In genomic region chr6:124535299-124535698, GRCh38 we compare ENCODE assay signal across 12 cellular contexts.
DNase-seq lines count a peak whose midpoint lies in the region; ATAC-seq, FAIRE-seq and TF ChIP-seq lines count a peak whose summit lies in the region.
"Had no signal": no experiment of that assay in that cellular context is flagged by ENCODE, and none has a peak within 500 bp of the region (broad histone marks: within the 10 kb centered on the region; RNA-seq: fewer than 3 reads in every experiment).

No MANE protein-coding gene starts in this region.

- H4K20me1 ChIP-seq in H1 (replicated peaks in 1 of 2; ENCODE audit: control insufficient read depth in 1 of 2, insufficient read depth in 2 of 2, low read length in 2 of 2): no peaks in the 10 kb centered on the region
- H4K20me1 ChIP-seq: BLaER1 had no signal

- H3K14ac ChIP-seq in H1 (ENCODE audit: insufficient read length) (no peak overlapping the region), neuronal stem cell (ENCODE audit: low read length) (no peak overlapping the region)

- no peak for TF ChIP-seq EP300 in H1 (IDR thresholded peaks at IDR 0.05; ENCODE audit: borderline replicate concordance in 1 of 2, low read depth in 2 of 2, low read length in 2 of 2)

- no peak overlapping the region for H2BK20ac ChIP-seq in H1 (ENCODE audit: low read length)

- no peaks in the 10 kb centered on the region for H3K23me2 ChIP-seq in H1 (ENCODE audit: low read depth, low read length)

- H3K79me2 ChIP-seq in ACC112 (ENCODE audit: control insufficient read depth, insufficient read depth, low read length, unreplicated experiment) (no peaks in the 10 kb centered on the region), H1 (ENCODE audit: control insufficient read depth in 1 of 2, insufficient read depth in 2 of 2, low read length in 2 of 2) (no peaks in the 10 kb centered on the region)

- CTCF ChIA-PET in H1 (lab: Charles Lee; ENCODE audit: partially characterized antibody): no interaction called here

- H2BK120ac ChIP-seq in H1 (replicated peaks; ENCODE audit: low read depth, low read length) (no peak overlapping the region), neuronal stem cell (ENCODE audit: low read depth, low read length) (no peak overlapping the region)

- H3K4me3 ChIP-seq in ACC112 (ENCODE audit: low read depth, low read length): 0 out of 2 replicates have a peak overlapping the region, but pooled peaks have one; percentile 8
- H3K4me3 ChIP-seq in H1 (ENCODE audit: extremely low read depth in 1 of 4, insufficient read depth in 2 of 4, low read depth in 3 of 4, low read length in 4 of 4): no peak overlapping the region
- H3K4me3 ChIP-seq in neuronal stem cell (ENCODE audit: low read length in 2 of 2): no peak overlapping the region
- H3K4me3 ChIP-seq: BLaER1 had no signal

- H2BK5ac ChIP-seq in H1 (ENCODE audit: low read depth, low read length) (no peak overlapping the region), neuronal stem cell (ENCODE audit: low read length) (no peak overlapping the region)

- H3K18ac ChIP-seq in H1 (ENCODE audit: extremely low read depth, low read length): no peak overlapping the region
- H3K18ac ChIP-seq in neuronal stem cell (ENCODE audit: low read length): no peak overlapping the region

- intact Hi-C loops in posterior cingulate gyrus (cut with DNase I): no loop called here

- H2BK12ac ChIP-seq in H1 (ENCODE audit: low read depth, low read length): no peak overlapping the region
- H2BK12ac ChIP-seq in neuronal stem cell (ENCODE audit: low read length): no peak overlapping the region

- no peak for TF ChIP-seq POLR2A in H1 (IDR thresholded peaks at IDR 0.05; ENCODE audit: control extremely low read depth in 1 of 2, low read depth in 2 of 2, low read length in 2 of 2)

- H4K8ac ChIP-seq in H1 (ENCODE audit: extremely low read depth, insufficient read depth, low read length): no peak overlapping the region
- no peak overlapping the region for H4K8ac ChIP-seq in neuronal stem cell (ENCODE audit: low read depth, low read length)

- H3K36me3 ChIP-seq in ACC112 (ENCODE audit: insufficient read depth, low read length): no peaks in the 10 kb centered on the region
- H3K36me3 ChIP-seq in H1 (ENCODE audit: control insufficient read depth in 2 of 4, insufficient read depth in 4 of 4, low read length in 3 of 4): no peaks in the 10 kb centered on the region
- H3K36me3 ChIP-seq in neuronal stem cell (replicated peaks in 1 of 2; ENCODE audit: control insufficient read depth in 2 of 2, insufficient read depth in 2 of 2, low read length in 2 of 2): no peaks in the 10 kb centered on the region
- H3K36me3 ChIP-seq: BLaER1 had no signal

- H3K4me1 ChIP-seq in ACC112 (ENCODE audit: control insufficient read depth, insufficient read depth, low read length, unreplicated experiment): peaks cover 17% of the 10 kb centered on the region
- peaks cover 0 to 5% (median 0%) of the 10 kb centered on the region in 4 experiments; a peak in 1 of 7 replicates for H3K4me1 ChIP-seq in H1 (replicated peaks in 1 of 4; ENCODE audit: control insufficient read depth in 3 of 4, insufficient read depth in 4 of 4, low read length in 3 of 4)
- H3K4me1 ChIP-seq in neuronal stem cell (ENCODE audit: control insufficient read depth in 2 of 2, insufficient read depth in 1 of 2, low read depth in 1 of 2, low read length in 2 of 2): peaks cover 0 to 3% of the 10 kb centered on the region in 2 donors
- H3K4me1 ChIP-seq: BLaER1 had no signal

- no peak overlapping the region for H3K56ac ChIP-seq in H1 (replicated peaks; ENCODE audit: insufficient read length, low read depth, low read length)

- WGBS in H1 (ENCODE audit: extremely low coverage in 1 of 2, insufficient coverage in 1 of 2, insufficient read length in 1 of 2, insufficient replicate concordance in 2 of 2, low coverage in 1 of 2, low lambda C conversion rate in 2 of 2, missing lambda C conversion rate in 1 of 2), 2 experiments: 50% methylated on average over 1 of the region's 1 CpG; no CpG with 5 or more reads in 1 of the 2 experiments
- WGBS in neuronal stem cell (ENCODE audit: extremely low coverage in 2 of 2, insufficient read length in 2 of 2, insufficient replicate concordance in 1 of 2), 2 donors: no CpG with 5 or more reads among the region's 1 CpG

- FAIRE-seq in H1 (lab: Jason Lieb, UNC): no peak
- FAIRE-seq: A204.1 had no signal

- H3K4ac ChIP-seq in H1 (replicated peaks; ENCODE audit: insufficient read length, low read depth, low read length) (no peak overlapping the region), neuronal stem cell (ENCODE audit: low read length) (no peak overlapping the region)

- no peaks in the 10 kb centered on the region for H3K79me1 ChIP-seq in H1 (ENCODE audit: low read depth, low read length)
- H3K79me1 ChIP-seq in neuronal stem cell (ENCODE audit: low read depth, low read length): no peaks in the 10 kb centered on the region

- no peak overlapping the region for H3K27ac ChIP-seq in ACC112 (ENCODE audit: low read depth, low read length)
- no peak overlapping the region for H3K27ac ChIP-seq in H1 (ENCODE audit: low read depth, low read length)
- no peak overlapping the region for H3K27ac ChIP-seq in neuronal stem cell (replicated peaks; ENCODE audit: low read length)
- H3K27ac ChIP-seq: BLaER1 had no signal

- no peak for TF ChIP-seq CTCF in H1 (IDR thresholded peaks at IDR 0.05; ENCODE audit: control extremely low read depth in 1 of 3, insufficient read depth in 1 of 3, low read depth in 1 of 3, low read length in 3 of 3)

- DNase-seq in NCI-H69 (lab: John Stamatoyannopoulos, UW): peak; percentile 78
- no peak for DNase-seq in H1 (ENCODE audit: low read depth in 1 of 2, low spot score in 2 of 2)
- DNase-seq in neuronal stem cell (ENCODE audit: low spot score): no peak
- DNase-seq in AG08396 (ENCODE audit: low spot score): no peak
- DNase-seq in posterior cingulate gyrus: no peak
- DNase-seq: AML-193; CD8-positive, alpha-beta memory T cell; H9 had no signal

- H3K9ac ChIP-seq in H1 (replicated peaks in 1 of 4; ENCODE audit: extremely low read depth in 1 of 4, low read depth in 3 of 4, low read length in 3 of 4) (no peak overlapping the region), neuronal stem cell (ENCODE audit: low read depth, low read length, poor library complexity) (no peak overlapping the region)
- H3K9ac ChIP-seq: BLaER1 had no signal

- no peaks in the 10 kb centered on the region for H3K9me3 ChIP-seq in H1 (ENCODE audit: insufficient read depth in 2 of 2, low read depth in 1 of 2, low read length in 1 of 2)
- no peaks in the 10 kb centered on the region for H3K9me3 ChIP-seq in neuronal stem cell (replicated peaks in 1 of 2; ENCODE audit: control insufficient read depth in 2 of 2, insufficient read depth in 1 of 2, low read depth in 1 of 2, low read length in 2 of 2)
- H3K9me3 ChIP-seq: BLaER1 had no signal

- no peak overlapping the region for H4K91ac ChIP-seq in H1 (replicated peaks; ENCODE audit: insufficient read length, low read length)
- no peak overlapping the region for H4K91ac ChIP-seq in neuronal stem cell (ENCODE audit: low read depth, low read length, poor library complexity)

- H2AFZ ChIP-seq in ACC112 (ENCODE audit: low read length, unreplicated experiment) (no peak overlapping the region), H1 (ENCODE audit: low read length) (0 out of 2 replicates have a peak overlapping the region, but pooled peaks have one; percentile 11), neuronal stem cell (ENCODE audit: low read length) (peak overlapping the region; percentile 11)

- H3K23ac ChIP-seq in H1 (ENCODE audit: insufficient read length) (no peak overlapping the region), neuronal stem cell (ENCODE audit: low read depth, low read length, poor library complexity) (no peak overlapping the region)

- H2AK5ac ChIP-seq in H1 (ENCODE audit: low read depth, low read length) (no peak overlapping the region), neuronal stem cell (ENCODE audit: low read depth, low read length) (no peak overlapping the region)

- TF ChIP-seq RAD21 in H1 (IDR thresholded peaks at IDR 0.05 in 1 of 2, conservative IDR thresholded peaks at IDR 0.05 in 1 of 2; ENCODE audit: low read depth in 2 of 2, low read length in 2 of 2): no peak

- no peak overlapping the region for H4K5ac ChIP-seq in H1 (ENCODE audit: insufficient read length, low read depth, low read length)

- POLR2A ChIA-PET in H1 (lab: Charles Lee; ENCODE audit: partially characterized antibody): no interaction called here

- H3K27me3 ChIP-seq in ACC112 (ENCODE audit: insufficient read depth, low read length) (no peaks in the 10 kb centered on the region), H1 (replicated peaks in 1 of 4; ENCODE audit: control insufficient read depth in 3 of 4, extremely low read depth in 1 of 4, insufficient read depth in 3 of 4, low read length in 3 of 4) (peaks cover 0 to 1% (median 0%) of the 10 kb centered on the region in 4 experiments; a peak in 1 of 7 replicates), neuronal stem cell (ENCODE audit: control insufficient read depth in 3 of 3, insufficient read depth in 3 of 3, low read depth in 1 of 3, low read length in 3 of 3) (no peaks in the 10 kb centered on the region)
- H3K27me3 ChIP-seq: BLaER1 had no signal

- H3K4me2 ChIP-seq in H1 (ENCODE audit: insufficient read depth in 1 of 2, low read depth in 2 of 2, low read length in 2 of 2): no peak overlapping the region
- H3K4me2 ChIP-seq in neuronal stem cell (ENCODE audit: insufficient read depth, low read length, poor library complexity, severe bottlenecking): no peak overlapping the region
- H3K4me2 ChIP-seq: BLaER1 had no signal

- no peak overlapping the region for H2BK15ac ChIP-seq in H1 (ENCODE audit: low read length)
- no peak overlapping the region for H2BK15ac ChIP-seq in neuronal stem cell (ENCODE audit: low read length)

- no peak for ATAC-seq in HG03108 (IDR thresholded peaks at IDR 0.05; ENCODE audit: unreplicated experiment)

TF ChIP-seq in H1, 55 proteins besides CTCF, POLR2A, EP300 and RAD21 (continues in another document):
- no peak for TF ChIP-seq MAX (IDR thresholded peaks at IDR 0.05)
- TF ChIP-seq RNF2 (IDR thresholded peaks at IDR 0.05; ENCODE audit: borderline replicate concordance, low read depth, low read length, missing control alignments, poor library complexity, severe bottlenecking): no peak
- no peak for TF ChIP-seq FOSL1 (IDR thresholded peaks at IDR 0.05; ENCODE audit: insufficient read depth, low read depth, low read length)
- no peak for TF ChIP-seq TEAD4 (IDR thresholded peaks at IDR 0.05; ENCODE audit: low read depth, low read length)
- no peak for TF ChIP-seq SIRT6 (IDR thresholded peaks at IDR 0.05; ENCODE audit: low read length)
- TF ChIP-seq PHF8 (conservative IDR thresholded peaks at IDR 0.05; ENCODE audit: low read depth, low read length): no peak
- no peak for TF ChIP-seq BRCA1 (IDR thresholded peaks at IDR 0.05; ENCODE audit: low read depth, low read length)
- no peak for TF ChIP-seq NANOG (IDR thresholded peaks at IDR 0.05; ENCODE audit: insufficient read depth, low read depth, low read length, poor library complexity, severe bottlenecking)
- no peak for TF ChIP-seq YY1 (IDR thresholded peaks at IDR 0.05; ENCODE audit: low read depth, low read length)
- TF ChIP-seq JUN (IDR thresholded peaks at IDR 0.05; ENCODE audit: low read depth, low read length): no peak
